ENCODE assay signal across 26 cellular contexts in genomic region chr4:32930700-32931099, GRCh38.
"Had no signal": no experiment of that assay in that cellular context is flagged by ENCODE, and none has a peak within 500 bp of the region (broad histone marks: within the 10 kb centered on the region; RNA-seq: fewer than 3 reads in every experiment).

No MANE protein-coding gene starts in this region.

- H3K36me3 Mint-ChIP-seq: natural killer cell; stimulated activated effector memory CD8-positive, alpha-beta T cell treated with anti-CD3 and anti-CD28 coated beads, Interleukin-12 subunit alpha, Interleukin-12 subunit beta, amount 100 ng/mL, for 72 hours; stimulated activated naive B cell treated with anti-CD40 and anti-IgM and Interleukin-4, amounts not matched to agents 10 μg/mL and 1 μg/mL and 100 μg/mL, for 72 hours had no signal

- H3K4me3 ChIP-seq: pancreas, prostate gland, right atrium auricular region, sigmoid colon, stomach, thoracic aorta, thyroid gland, tibial nerve, upper lobe of left lung, vagina had no signal

- ATAC-seq: natural killer cell; pancreas; stimulated activated effector memory CD8-positive, alpha-beta T cell treated with anti-CD3 and anti-CD28 coated beads, Interleukin-12 subunit alpha, Interleukin-12 subunit beta, amount 100 ng/mL, for 72 hours; stimulated activated naive B cell treated with anti-CD40 and anti-IgM and Interleukin-4, amounts not matched to agents 10 μg/mL and 1 μg/mL and 100 μg/mL, for 72 hours had no signal

- DNase-seq: natural killer cell; nucleus accumbens; pancreas; retina; sigmoid colon; small intestine; stimulated activated CD4-positive, alpha-beta T cell treated with anti-CD3 and anti-CD28 coated beads, Interleukin-15, amount 100 ng/mL, for 24 hours; stimulated activated CD4-positive, alpha-beta T cell treated with anti-CD3 and anti-CD28 coated beads, Interleukin-2, amount 100 ng/mL, for 24 hours; stimulated activated CD4-positive, alpha-beta T cell treated with anti-CD3 and anti-CD28 coated beads, Interleukin-2, amount 100 ng/mL, for 48 hours; stimulated activated CD4-positive, alpha-beta T cell treated with anti-CD3 and anti-CD28 coated beads, Interleukin-4, amount 100 ng/mL, for 24 hours; stimulated activated naive B cell treated with anti-CD40 and anti-IgM and Interleukin-4, amounts not matched to agents 10 μg/mL and 1 μg/mL and 100 μg/mL, for 72 hours; stimulated activated naive CD4-positive, alpha-beta T cell treated with Interleukin-2 at 50 U/mL for 16 hours; stomach; thyroid gland; trophoblast cell; upper lobe of left lung had no signal

- FAIRE-seq: pancreas, small intestine, urothelium cell line had no signal

- H3K4me1 ChIP-seq: pancreas, prostate gland, right atrium auricular region, thyroid gland, upper lobe of left lung, vagina had no signal

- H3K4me3 Mint-ChIP-seq: natural killer cell; nephron; stimulated activated effector memory CD8-positive, alpha-beta T cell treated with anti-CD3 and anti-CD28 coated beads, Interleukin-12 subunit alpha, Interleukin-12 subunit beta, amount 100 ng/mL, for 72 hours; stimulated activated naive B cell treated with anti-CD40 and anti-IgM and Interleukin-4, amounts not matched to agents 10 μg/mL and 1 μg/mL and 100 μg/mL, for 72 hours; stimulated activated naive CD8-positive, alpha-beta T cell treated with anti-CD3 and anti-CD28 coated beads, Interleukin-15, Interleukin-2, amounts not matched to agents 100 ng/mL and 50 ng/mL, for 24 hours had no signal

- H3K9me3 Mint-ChIP-seq: stimulated activated naive B cell treated with anti-CD40 and anti-IgM and Interleukin-4, amounts not matched to agents 10 μg/mL and 1 μg/mL and 100 μg/mL, for 72 hours had no signal

- H3K9me3 ChIP-seq: neutrophil, pancreas, prostate gland, right atrium auricular region, sigmoid colon, thoracic aorta, thyroid gland, tibial nerve, upper lobe of left lung, vagina had no signal

- H3K27ac Mint-ChIP-seq: natural killer cell; stimulated activated effector memory CD8-positive, alpha-beta T cell treated with anti-CD3 and anti-CD28 coated beads, Interleukin-12 subunit alpha, Interleukin-12 subunit beta, amount 100 ng/mL, for 72 hours; stimulated activated naive B cell treated with anti-CD40 and anti-IgM and Interleukin-4, amounts not matched to agents 10 μg/mL and 1 μg/mL and 100 μg/mL, for 72 hours; stimulated activated naive CD8-positive, alpha-beta T cell treated with anti-CD3 and anti-CD28 coated beads, Interleukin-15, Interleukin-2, amounts not matched to agents 100 ng/mL and 50 ng/mL, for 24 hours had no signal

- H3K36me3 ChIP-seq: neutrophil, pancreas, prostate gland, right atrium auricular region, sigmoid colon, stomach, thoracic aorta, thyroid gland, tibial nerve, upper lobe of left lung, vagina had no signal

- H3K27ac ChIP-seq: neutrophil, pancreas, prostate gland, right atrium auricular region, sigmoid colon, stomach, thoracic aorta, thyroid gland, tibial nerve, upper lobe of left lung, vagina had no signal

- H3K27me3 Mint-ChIP-seq: stimulated activated naive B cell treated with anti-CD40 and anti-IgM and Interleukin-4, amounts not matched to agents 10 μg/mL and 1 μg/mL and 100 μg/mL, for 72 hours; stimulated activated naive CD8-positive, alpha-beta T cell treated with anti-CD3 and anti-CD28 coated beads, Interleukin-15, Interleukin-2, amounts not matched to agents 100 ng/mL and 50 ng/mL, for 24 hours had no signal

- H3K27me3 ChIP-seq: neutrophil, pancreas, right atrium auricular region, sigmoid colon, stomach, thyroid gland, tibial nerve, upper lobe of left lung, vagina had no signal

- H3K4me1 Mint-ChIP-seq: natural killer cell; stimulated activated effector memory CD8-positive, alpha-beta T cell treated with anti-CD3 and anti-CD28 coated beads, Interleukin-12 subunit alpha, Interleukin-12 subunit beta, amount 100 ng/mL, for 72 hours; stimulated activated naive B cell treated with anti-CD40 and anti-IgM and Interleukin-4, amounts not matched to agents 10 μg/mL and 1 μg/mL and 100 μg/mL, for 72 hours had no signal
